ENCODE assay signal across 15 cellular contexts in genomic region chr13:99941086-99941485, GRCh38. TPM values are rescaled to one million over a fixed set of nuclear protein-coding genes. Genes with fewer than 3 reads are reported as not detected.
DNase-seq lines count a peak whose midpoint lies in the region; TF ChIP-seq lines count a peak whose summit lies in the region.
"Had no signal": no experiment of that assay in that cellular context is flagged by ENCODE, and none has a peak within 500 bp of the region (broad histone marks: within the 10 kb centered on the region; RNA-seq: fewer than 3 reads in every experiment).

No MANE protein-coding gene starts in this region.

- H2AFZ ChIP-seq in neural progenitor cell (replicated peaks) = no peak overlapping the region

- H3K4me1 ChIP-seq in colonic mucosa = no peaks in the 10 kb centered on the region
- H3K4me1 ChIP-seq in neural progenitor cell = peaks cover 5% of the 10 kb centered on the region

- no TSS peak for BruUV-seq in MCF 10A (replicated peaks; lab: Mats Ljungman, UMichigan)

- no peak overlapping the region for H3K4me3 Mint-ChIP-seq in neural progenitor cell
- H3K4me3 Mint-ChIP-seq in MCF 10A (ENCODE audit: unreplicated experiment) = no peak overlapping the region
- H3K4me3 Mint-ChIP-seq: B cell; CD4-positive, alpha-beta memory T cell; H9; T-helper 17 cell had no signal

- H3K27me3 Mint-ChIP-seq in neural progenitor cell (ENCODE audit: insufficient read depth, low read depth) (no peaks in the 10 kb centered on the region), MCF 10A (ENCODE audit: insufficient read depth, unreplicated experiment) (peaks cover 5% of the 10 kb centered on the region)

- intact Hi-C loops in colonic mucosa (cut with DNase I) (no loop called here), MCF 10A (cut with micrococcal nuclease) (no loop called here)

- peaks cover 20% of the 10 kb centered on the region for H3K36me3 Mint-ChIP-seq in neural progenitor cell
- no peaks in the 10 kb centered on the region for H3K36me3 Mint-ChIP-seq in MCF 10A (ENCODE audit: insufficient read depth, unreplicated experiment)
- H3K36me3 Mint-ChIP-seq: CD4-positive, alpha-beta memory T cell had no signal

- DNase-seq in DMS153 treated with DMSO at 0.1 percent for 48 hours (lab: John Stamatoyannopoulos, UW; ENCODE audit: unreplicated experiment) = peak; percentile 48
- DNase-seq in NCI-H146 treated with DMSO at 0.1 percent for 48 hours (lab: John Stamatoyannopoulos, UW; ENCODE audit: unreplicated experiment) = peak; percentile 32
- DNase-seq in colonic mucosa = peak; percentile 83
- DNase-seq in neural progenitor cell (ENCODE audit: low spot score) = no peak
- no peak for DNase-seq in GM19238 (ENCODE audit: insufficient read length, low spot score)
- DNase-seq in MCF 10A (ENCODE audit: unreplicated experiment) = no peak
- DNase-seq in T-helper 1 cell = no peak
- DNase-seq: CD4-positive, alpha-beta memory T cell; EL; H9; NCI-H1092; NCI-H1694 treated with DMSO at 0.1 percent for 48 hours; NCI-H524; T-helper 17 cell had no signal

- no peaks in the 10 kb centered on the region for H3K27me3 ChIP-seq in colonic mucosa
- no peaks in the 10 kb centered on the region for H3K27me3 ChIP-seq in neural progenitor cell

- H3K27ac ChIP-seq in colonic mucosa (no peak overlapping the region), neural progenitor cell (no peak overlapping the region)

- H3K36me3 ChIP-seq in colonic mucosa (no peaks in the 10 kb centered on the region), neural progenitor cell (no peaks in the 10 kb centered on the region)

- no peaks in the 10 kb centered on the region for H3K9me3 ChIP-seq in colonic mucosa
- no peaks in the 10 kb centered on the region for H3K9me3 ChIP-seq in neural progenitor cell (ENCODE audit: low read depth)

- no peaks in the 10 kb centered on the region for H3K79me2 ChIP-seq in neural progenitor cell (ENCODE audit: low read depth)

- POLR2A ChIA-PET in MCF 10A (lab: Yijun Ruan, JAX) = no interaction called here

- no peaks in the 10 kb centered on the region for H3F3A ChIP-seq in neural progenitor cell (ENCODE audit: low read depth)

- no peak overlapping the region for H3K4me2 ChIP-seq in neural progenitor cell

- H3K4me3 ChIP-seq in colonic mucosa = no peak overlapping the region
- H3K4me3 ChIP-seq in neural progenitor cell = no peak overlapping the region

- H3K9ac ChIP-seq in colonic mucosa (ENCODE audit: low read depth in 2 of 2, low read length in 2 of 2) (no peak overlapping the region), neural progenitor cell (no peak overlapping the region)

- peak overlapping the region; percentile 6 for H3K27ac Mint-ChIP-seq in neural progenitor cell
- no peak overlapping the region for H3K27ac Mint-ChIP-seq in MCF 10A (ENCODE audit: low read depth, unreplicated experiment)
- H3K27ac Mint-ChIP-seq: B cell; CD4-positive, alpha-beta memory T cell; T-helper 17 cell had no signal

- H3K9me3 Mint-ChIP-seq in neural progenitor cell = no peaks in the 10 kb centered on the region
- no peaks in the 10 kb centered on the region for H3K9me3 Mint-ChIP-seq in MCF 10A (ENCODE audit: unreplicated experiment)
- H3K9me3 Mint-ChIP-seq: CD4-positive, alpha-beta memory T cell; H9 had no signal

- no peaks in the 10 kb centered on the region for H4K20me1 ChIP-seq in neural progenitor cell (ENCODE audit: low read depth)

- TF ChIP-seq CTCF in colonic mucosa (IDR thresholded peaks at IDR 0.05) (no peak), neural progenitor cell (IDR thresholded peaks at IDR 0.05) (no peak), MCF 10A (IDR thresholded peaks at IDR 0.05; ENCODE audit: unreplicated experiment) (no peak)

- peaks cover 27% of the 10 kb centered on the region for H3K4me1 Mint-ChIP-seq in neural progenitor cell
- H3K4me1 Mint-ChIP-seq in MCF 10A (ENCODE audit: insufficient read depth, unreplicated experiment) = no peaks in the 10 kb centered on the region
- H3K4me1 Mint-ChIP-seq: B cell; CD4-positive, alpha-beta memory T cell had no signal

- CTCF ChIA-PET in MCF 10A (lab: Yijun Ruan, JAX) = interaction anchor here (1.1 to 4.1 kb wide), 2 partner anchors 9 to 25 kb away, joined by 4 to 12 read pairs; no protein-coding TSS in a partner anchor

RNA-seq across cellular contexts. Expression of gene ZIC5, which starts 30.5 kb away (rescaled TPM):
- total RNA-seq in colonic mucosa = under 1 TPM in 1 of 2 donors, not detected in 1; 0.10 TPM
- 29.0 and 35.7 TPM in 2 replicates for total RNA-seq in neural progenitor cell (ENCODE audit: low replicate concordance)
- not detected in 2 replicates for total RNA-seq in MCF 10A (2022)
- total RNA-seq: B cell; CD4-positive, alpha-beta memory T cell; T-helper 17 cell had no signal

RNA-seq across cellular contexts. Expression of gene ZIC2, which starts 40.5 kb away (rescaled TPM):
- under 1 TPM; 0.11 to 0.82 TPM for total RNA-seq in colonic mucosa
- 52.4 and 87.3 TPM in 2 replicates for total RNA-seq in neural progenitor cell (ENCODE audit: low replicate concordance)
- 7.0 and 8.2 TPM in 2 replicates for total RNA-seq in MCF 10A (2022)
- total RNA-seq: B cell; CD4-positive, alpha-beta memory T cell; T-helper 17 cell had no signal

Comparison
In these comparisons a context has a peak if more than half of its experiments do, and no peak if none do; other contexts are left out.
1. DNase-seq: peak in DMS153 treated with DMSO at 0.1 percent for 48 hours (single experiment), NCI-H146 treated with DMSO at 0.1 percent for 48 hours (single experiment) and colonic mucosa (single experiment); none in neural progenitor cell (single experiment), GM19238 (single experiment), MCF 10A (single experiment) and T-helper 1 cell (0 of 5).
2. RNA of gene ZIC5, which starts 30.5 kb away (total RNA-seq): 29.0 to 35.7 TPM in neural progenitor cell; 0.10 TPM in colonic mucosa and not detected in MCF 10A; every median in the first group is over 10 times any median in the second.